In the genomic region with DNA sequence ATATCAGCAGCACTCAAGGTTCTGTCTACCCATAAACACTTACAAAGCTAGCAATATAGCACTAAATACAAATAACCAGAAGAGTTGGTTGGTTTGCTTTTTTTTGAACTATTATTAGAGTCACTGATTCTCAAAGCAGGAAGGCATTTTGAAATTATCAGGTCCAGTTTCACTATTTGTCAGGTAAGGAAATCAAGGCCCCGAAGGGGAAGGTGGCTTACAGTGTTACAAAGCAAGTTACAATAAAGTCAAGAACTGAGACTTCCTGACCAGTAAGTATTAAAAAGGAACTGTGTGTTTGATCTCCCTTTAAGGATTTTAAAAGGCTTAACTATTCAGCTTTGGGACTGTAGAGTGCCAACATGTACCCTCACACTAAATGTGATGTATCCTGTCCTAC, we compare ENCODE assay signal across 11 cellular contexts. TPM values are rescaled to one million over a fixed set of nuclear protein-coding genes. Genes with fewer than 3 reads are reported as not detected.
DNase-seq lines count a peak whose midpoint lies in the region; ATAC-seq and TF ChIP-seq lines count a peak whose summit lies in the region.
"Had no signal": no experiment of that assay in that cellular context is flagged by ENCODE, and none has a peak within 500 bp of the region (broad histone marks: within the 10 kb centered on the region; RNA-seq: fewer than 3 reads in every experiment).

No MANE protein-coding gene starts in this region.

- H3K27me3 ChIP-seq in CD4-positive, alpha-beta T cell (ENCODE audit: control insufficient read depth, insufficient read depth, low read length): no peaks in the 10 kb centered on the region

- CTCF ChIA-PET in CD4-positive, alpha-beta T cell (lab: Charles Lee): interaction anchor here (0.6 kb wide), 1 partner anchor 40 kb away, joined by 3 read pairs; no protein-coding TSS in a partner anchor
- CTCF ChIA-PET in activated B cell treated with CpG ODN at 0.5 μM for 24 hours (lab: Charles Lee): interaction anchor here (1.2 to 1.4 kb wide), 3 partner anchors 12 to 82 kb away, joined by 3 read pairs; no protein-coding TSS in a partner anchor

- no peak for ATAC-seq in CD4-positive, alpha-beta T cell (ENCODE audit: poor library complexity)
- ATAC-seq in GM19023 (IDR thresholded peaks at IDR 0.05; ENCODE audit: unreplicated experiment): peak; percentile 54
- peak; percentile 69 for ATAC-seq in HG02938 (IDR thresholded peaks at IDR 0.05; ENCODE audit: unreplicated experiment)
- ATAC-seq in activated B cell treated with CpG ODN at 0.5 μM for 24 hours (ENCODE audit: low read depth): peak; percentile 82

- POLR2A ChIA-PET in CD4-positive, alpha-beta T cell (lab: Charles Lee): no interaction called here
- POLR2A ChIA-PET in activated B cell treated with CpG ODN at 0.5 μM for 24 hours (lab: Charles Lee): interaction anchor here (1.0 to 3.4 kb wide), 7 partner anchors 11 to 219 kb away, joined by 3 to 22 read pairs (median 4); partner anchors contain the start of genes C5orf15 and SKP1

- H3K27me3 Mint-ChIP-seq in CD4-positive, alpha-beta T cell: no peaks in the 10 kb centered on the region
- H3K27me3 Mint-ChIP-seq in activated B cell treated with CpG ODN at 0.5 μM for 24 hours (no peaks in the 10 kb centered on the region), osteocyte (ENCODE audit: unreplicated experiment) (no peaks in the 10 kb centered on the region)

- no peak for TF ChIP-seq CTCF in CD4-positive, alpha-beta T cell (IDR thresholded peaks at IDR 0.05)
- TF ChIP-seq CTCF in activated B cell treated with CpG ODN at 0.5 μM for 24 hours (IDR thresholded peaks at IDR 0.05) (no peak), osteocyte (IDR thresholded peaks at IDR 0.05) (no peak)

- H3K4me1 Mint-ChIP-seq in CD4-positive, alpha-beta T cell (ENCODE audit: low read depth): peaks cover 29% of the 10 kb centered on the region
- H3K4me1 Mint-ChIP-seq in activated B cell treated with CpG ODN at 0.5 μM for 24 hours (peaks cover 58% of the 10 kb centered on the region), osteocyte (ENCODE audit: unreplicated experiment) (peaks cover 25% of the 10 kb centered on the region)

- DNase-seq in CD4-positive, alpha-beta T cell: no peak
- DNase-seq in activated B cell treated with CpG ODN at 0.5 μM for 24 hours (no peak), osteocyte (ENCODE audit: extremely low spot score, unreplicated experiment) (no peak), DMS 273 (lab: John Stamatoyannopoulos, UW; ENCODE audit: unreplicated experiment) (no peak), DMS79 treated with DMSO at 0.1 percent for 48 hours (lab: John Stamatoyannopoulos, UW) (no peak)
- no peak for DNase-seq in stimulated activated naive CD4-positive, alpha-beta T cell treated with Interleukin-2 at 50 U/mL for 16 hours (lab: John Stamatoyannopoulos, UW)
- DNase-seq: central memory CD4-positive, alpha-beta T cell; GM23248 had no signal

- H3K27ac Mint-ChIP-seq in CD4-positive, alpha-beta T cell: peak overlapping the region; percentile 71
- H3K27ac Mint-ChIP-seq in activated B cell treated with CpG ODN at 0.5 μM for 24 hours (peak overlapping the region; percentile 86), osteocyte (ENCODE audit: unreplicated experiment) (no peak overlapping the region)
- H3K27ac Mint-ChIP-seq: nephron had no signal

- no peaks in the 10 kb centered on the region for H3K9me3 ChIP-seq in CD4-positive, alpha-beta T cell (ENCODE audit: control insufficient read depth, low read length)

- no peak overlapping the region for H3K27ac ChIP-seq in CD4-positive, alpha-beta T cell (ENCODE audit: low read depth, low read length)
- H3K27ac ChIP-seq: GM23248 had no signal

- peaks cover 61% of the 10 kb centered on the region for H3K36me3 Mint-ChIP-seq in CD4-positive, alpha-beta T cell (ENCODE audit: low read depth)
- H3K36me3 Mint-ChIP-seq in activated B cell treated with CpG ODN at 0.5 μM for 24 hours (ENCODE audit: low read depth) (peaks cover 57% of the 10 kb centered on the region), osteocyte (ENCODE audit: unreplicated experiment) (peaks cover 24% of the 10 kb centered on the region)

- intact Hi-C loops in CD4-positive, alpha-beta T cell (cut with DNase I, micrococcal nuclease): no loop called here
- intact Hi-C loops in activated B cell treated with CpG ODN at 0.5 μM for 24 hours (cut with micrococcal nuclease): loop anchor here (1.0 kb wide), 2 partner anchors 11 to 22 kb away; partner anchors contain the start of gene C5orf15

- no peak overlapping the region for H3K4me3 Mint-ChIP-seq in CD4-positive, alpha-beta T cell
- H3K4me3 Mint-ChIP-seq in activated B cell treated with CpG ODN at 0.5 μM for 24 hours (peak overlapping the region; percentile 56), osteocyte (ENCODE audit: unreplicated experiment) (no peak overlapping the region)
- H3K4me3 Mint-ChIP-seq: nephron had no signal

- no peaks in the 10 kb centered on the region for H3K9me3 Mint-ChIP-seq in CD4-positive, alpha-beta T cell
- H3K9me3 Mint-ChIP-seq in activated B cell treated with CpG ODN at 0.5 μM for 24 hours (no peaks in the 10 kb centered on the region), osteocyte (ENCODE audit: unreplicated experiment) (no peaks in the 10 kb centered on the region)
- H3K9me3 Mint-ChIP-seq: nephron had no signal

RNA-seq across cellular contexts. Expression of gene C5orf15, which starts 10.8 kb away (rescaled TPM):
- 10 to 100 TPM; 12.3 to 15.5 TPM for total RNA-seq in CD4-positive, alpha-beta T cell
- total RNA-seq in activated B cell treated with CpG ODN at 0.5 μM for 24 hours (25.5 and 25.7 TPM in 2 replicates), osteocyte (58.9 and 62.6 TPM in 2 replicates)

RNA-seq across cellular contexts. Expression of gene VDAC1, which starts 47.2 kb away (rescaled TPM):
- 10 to 100 TPM; 46.8 to 50.9 TPM for total RNA-seq in CD4-positive, alpha-beta T cell
- total RNA-seq in activated B cell treated with CpG ODN at 0.5 μM for 24 hours (158 and 164 TPM in 2 replicates), osteocyte (115 and 119 TPM in 2 replicates)
